In the genomic region with DNA sequence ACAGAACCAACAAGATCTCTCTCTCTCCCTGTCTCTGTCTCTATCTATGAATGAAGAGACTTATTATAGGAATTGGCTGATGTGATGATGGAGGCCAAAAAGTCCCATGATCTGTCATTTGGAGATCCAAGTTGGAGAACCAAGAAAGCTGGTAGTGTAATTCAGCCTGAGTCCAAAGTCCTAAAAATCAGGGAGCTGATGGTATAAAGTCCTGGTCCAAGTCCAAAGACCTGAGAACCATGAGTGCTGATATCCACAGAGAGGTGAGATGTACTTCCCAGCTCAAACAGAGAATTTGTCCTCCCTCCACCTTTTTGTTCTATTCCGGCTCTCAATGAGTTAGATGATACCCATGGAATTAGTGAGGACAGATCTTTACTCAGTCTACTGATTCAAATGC, we compare ENCODE assay signal across 2 cellular contexts.
TF ChIP-seq lines count a peak whose summit lies in the region.

No MANE protein-coding gene starts in this region.

TF ChIP-seq in HepG2, 621 proteins besides CTCF, POLR2A, EP300 and RAD21:
- no peak for TF ChIP-seq GABPB1 (CRISPR knock-in tag; IDR thresholded peaks at IDR 0.05)
- no peak for TF ChIP-seq ATF3 (CRISPR knock-in tag; IDR thresholded peaks at IDR 0.05)
- no peak for TF ChIP-seq ZNF441 (CRISPR knock-in tag; IDR thresholded peaks at IDR 0.05; ENCODE audit: borderline replicate concordance)
- no peak for TF ChIP-seq NFYC (CRISPR knock-in tag; IDR thresholded peaks at IDR 0.05)
- peak; percentile 19; the same call in 1 of the 2 replicates for TF ChIP-seq HNF4A (CRISPR knock-in tag; IDR thresholded peaks at IDR 0.05)
- no peak for TF ChIP-seq ARID2 (CRISPR knock-in tag; IDR thresholded peaks at IDR 0.05; ENCODE audit: borderline replicate concordance)
- no peak for TF ChIP-seq ZNF572 (CRISPR knock-in tag; IDR thresholded peaks at IDR 0.05)

TF ChIP-seq in liver, 16 proteins besides CTCF, POLR2A, EP300 and RAD21:
- TF ChIP-seq HNF4A (conservative IDR thresholded peaks at IDR 0.05) (peak; percentile 59 to 92), HNF4G (IDR thresholded peaks at IDR 0.05) (peak; percentile 81), SP1 (IDR thresholded peaks at IDR 0.05) (peak; percentile 13), JUND (IDR thresholded peaks at IDR 0.05) (no peak)
